In the genomic region with DNA sequence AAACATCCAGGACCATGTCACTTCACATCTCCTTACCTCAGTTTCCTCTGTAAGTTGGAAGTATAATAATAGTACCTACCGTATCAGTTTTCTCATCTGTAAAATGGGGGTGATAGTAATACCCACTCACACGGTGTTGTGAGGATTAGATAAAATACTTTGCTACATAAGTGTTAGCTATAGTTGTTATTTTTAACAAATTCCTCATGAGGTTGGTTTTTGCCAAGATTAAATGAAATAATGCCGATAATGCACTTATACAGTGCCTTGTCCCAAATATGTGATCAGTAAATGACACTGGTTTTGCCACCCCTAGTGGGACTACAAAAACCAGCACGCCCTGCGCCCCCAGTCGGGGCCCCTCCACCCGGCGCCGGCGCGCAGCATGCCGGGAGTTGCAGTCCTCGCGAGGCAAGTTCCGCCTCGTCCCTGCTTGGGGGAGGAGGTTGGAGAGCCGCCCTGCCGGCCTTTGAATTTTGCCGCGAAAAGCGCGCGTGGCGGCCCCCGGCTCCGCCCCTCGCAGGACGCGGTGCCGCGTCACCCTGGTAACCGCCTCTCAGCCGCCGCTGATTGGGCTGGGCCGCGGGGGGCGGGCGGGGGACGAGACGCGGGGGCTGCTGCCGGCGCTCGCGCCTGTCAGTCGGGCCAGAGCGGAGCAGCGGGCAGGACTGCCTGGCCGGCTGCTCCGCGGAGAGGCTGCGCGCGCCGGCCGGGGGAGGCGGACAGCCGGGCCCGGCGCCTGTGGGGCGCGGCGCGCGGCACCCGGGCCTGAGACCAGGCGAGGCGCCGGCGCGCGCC, we compare ENCODE assay signal across 8 cellular contexts. TPM values are rescaled to one million over a fixed set of nuclear protein-coding genes. Genes with fewer than 3 reads are reported as not detected.
A peak's percentile ranks its signal among the peaks of the same experiment; 100 is the strongest.
DNase-seq lines count a peak whose midpoint lies in the region; ATAC-seq and TF ChIP-seq lines count a peak whose summit lies in the region.

A gene (plus strand): TSS at position 639 of the 798 bp plus-strand sequence. CDS start 30,322 bp downstream, outside the sequence.

- no peak within 1 kb of the TSS for H2AFZ ChIP-seq in smooth muscle cell (ENCODE audit: low read depth)

- H3K4me3 ChIP-seq in smooth muscle cell: peak within 1 kb of the TSS; percentile 79

- peak within 1 kb of the TSS; percentile 39 for H3K9ac ChIP-seq in smooth muscle cell (ENCODE audit: low read depth)

- peak within 1 kb of the TSS; percentile 76 for H3K27ac ChIP-seq in caudate nucleus (ENCODE audit: low read depth, low read length)
- H3K27ac ChIP-seq in smooth muscle cell (ENCODE audit: low read depth): no peak within 1 kb of the TSS

- peaks cover 34% of the 10 kb centered on the region for H3K27me3 ChIP-seq in smooth muscle cell (ENCODE audit: low read depth)

- H3K4me2 ChIP-seq in smooth muscle cell: peak within 1 kb of the TSS; percentile 100

- no peaks in the 10 kb centered on the region for H3K36me3 Mint-ChIP-seq in WTC11

- peak within 1 kb of the TSS; percentile 60 for H3K4me3 Mint-ChIP-seq in WTC11

- POLR2A ChIA-PET in WTC11 (lab: Charles Lee): interaction anchor here (1.0 to 1.3 kb wide), 2 partner anchors 15 to 22 kb away, joined by 3 to 5 read pairs; no protein-coding TSS in a partner anchor

- peaks cover 51% of the 10 kb centered on the region for H3K27me3 Mint-ChIP-seq in WTC11 (ENCODE audit: low read depth)

- no peaks in the 10 kb centered on the region for H3F3A ChIP-seq in smooth muscle cell (ENCODE audit: low read depth)

- H3K36me3 ChIP-seq in smooth muscle cell (ENCODE audit: low read depth): no peaks in the 10 kb centered on the region

- H3K27ac Mint-ChIP-seq in WTC11: no peak within 1 kb of the TSS

- H3K9me3 Mint-ChIP-seq in WTC11: no peaks in the 10 kb centered on the region

- H3K9me3 ChIP-seq in smooth muscle cell (replicated peaks; ENCODE audit: low read depth): no peaks in the 10 kb centered on the region

- peak; percentile 87 for ATAC-seq in GM18909 (IDR thresholded peaks at IDR 0.05; ENCODE audit: poor library complexity, unreplicated experiment)
- peak; percentile 90 for ATAC-seq in HG03159 (IDR thresholded peaks at IDR 0.05; ENCODE audit: unreplicated experiment)
- peak; percentile 74 for ATAC-seq in WTC11

- H3K4me1 Mint-ChIP-seq in WTC11: peaks cover 32% of the 10 kb centered on the region

- DNase-seq in AG08395 (ENCODE audit: low spot score) (peak; percentile 98), NCI-H2227 treated with DMSO at 0.1 percent for 48 hours (lab: John Stamatoyannopoulos, UW) (peak; percentile 96), WTC11 (ENCODE audit: low spot score) (peak; percentile 96), caudate nucleus (lab: John Stamatoyannopoulos, UW) (peak; percentile 76 to 100 (median 98)), iPS-NIHi7 (ENCODE audit: extremely low spot score) (peak; percentile 95), smooth muscle cell (lab: John Stamatoyannopoulos, UW; ENCODE audit: unreplicated experiment) (peak; percentile 90)

- peaks cover 14% of the 10 kb centered on the region for H4K20me1 ChIP-seq in smooth muscle cell (ENCODE audit: low read depth)

- CTCF ChIA-PET in WTC11 (lab: Charles Lee): interaction anchor here (1.2 to 2.9 kb wide), 5 partner anchors 10 to 115 kb away, joined by 3 to 30 read pairs (median 6); no protein-coding TSS in a partner anchor

- H3K4me1 ChIP-seq in smooth muscle cell (ENCODE audit: low read depth): peaks cover 18% of the 10 kb centered on the region

- H3K79me2 ChIP-seq in smooth muscle cell (ENCODE audit: low read depth): no peaks in the 10 kb centered on the region

- TF ChIP-seq CTCF in WTC11 (IDR thresholded peaks at IDR 0.05): no peak
- TF ChIP-seq CTCF in smooth muscle cell (IDR thresholded peaks at IDR 0.05; ENCODE audit: borderline replicate concordance, insufficient read depth, poor library complexity, severe bottlenecking): no peak

- 9% methylated on average over 19 of the region's 72 CpGs for WGBS in smooth muscle cell (ENCODE audit: low lambda C conversion rate)

TF ChIP-seq in WTC11, 78 proteins besides CTCF, POLR2A, EP300 and RAD21 (continues in another document):
- TF ChIP-seq, protein P1, sequence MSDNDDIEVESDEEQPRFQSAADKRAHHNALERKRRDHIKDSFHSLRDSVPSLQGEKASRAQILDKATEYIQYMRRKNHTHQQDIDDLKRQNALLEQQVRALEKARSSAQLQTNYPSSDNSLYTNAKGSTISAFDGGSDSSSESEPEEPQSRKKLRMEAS (CRISPR knock-in tag; IDR thresholded peaks at IDR 0.05): peak; percentile 93
- TF ChIP-seq ZNF396 (CRISPR knock-in tag; IDR thresholded peaks at IDR 0.05; ENCODE audit: borderline replicate concordance) (no peak), ELF4 (CRISPR knock-in tag; IDR thresholded peaks at IDR 0.05; ENCODE audit: low read depth) (no peak), GABPB1 (CRISPR knock-in tag; IDR thresholded peaks at IDR 0.05) (no peak), ZBTB21 (CRISPR knock-in tag; IDR thresholded peaks at IDR 0.05; ENCODE audit: borderline replicate concordance) (no peak), HMGA2 (CRISPR knock-in tag; IDR thresholded peaks at IDR 0.05) (no peak), NFYB (CRISPR knock-in tag; conservative IDR thresholded peaks at IDR 0.05; ENCODE audit: low read depth) (peak; percentile 64), NFATC4 (CRISPR knock-in tag; IDR thresholded peaks at IDR 0.05) (no peak), TCF7 (CRISPR knock-in tag; IDR thresholded peaks at IDR 0.05; ENCODE audit: low read depth) (no peak), TEAD4 (CRISPR knock-in tag; IDR thresholded peaks at IDR 0.05) (no peak), RELA (CRISPR knock-in tag; IDR thresholded peaks at IDR 0.05; ENCODE audit: borderline replicate concordance) (no peak), ZNF317 (CRISPR knock-in tag; IDR thresholded peaks at IDR 0.05; ENCODE audit: borderline replicate concordance, low read depth) (no peak), ZNF121 (CRISPR knock-in tag; IDR thresholded peaks at IDR 0.05) (no peak), NFE2L1 (CRISPR knock-in tag; IDR thresholded peaks at IDR 0.05) (no peak), ZNF219 (CRISPR knock-in tag; IDR thresholded peaks at IDR 0.05; ENCODE audit: borderline replicate concordance) (no peak), ZNF671 (CRISPR knock-in tag; IDR thresholded peaks at IDR 0.05) (no peak)
- TF ChIP-seq, protein P2, sequence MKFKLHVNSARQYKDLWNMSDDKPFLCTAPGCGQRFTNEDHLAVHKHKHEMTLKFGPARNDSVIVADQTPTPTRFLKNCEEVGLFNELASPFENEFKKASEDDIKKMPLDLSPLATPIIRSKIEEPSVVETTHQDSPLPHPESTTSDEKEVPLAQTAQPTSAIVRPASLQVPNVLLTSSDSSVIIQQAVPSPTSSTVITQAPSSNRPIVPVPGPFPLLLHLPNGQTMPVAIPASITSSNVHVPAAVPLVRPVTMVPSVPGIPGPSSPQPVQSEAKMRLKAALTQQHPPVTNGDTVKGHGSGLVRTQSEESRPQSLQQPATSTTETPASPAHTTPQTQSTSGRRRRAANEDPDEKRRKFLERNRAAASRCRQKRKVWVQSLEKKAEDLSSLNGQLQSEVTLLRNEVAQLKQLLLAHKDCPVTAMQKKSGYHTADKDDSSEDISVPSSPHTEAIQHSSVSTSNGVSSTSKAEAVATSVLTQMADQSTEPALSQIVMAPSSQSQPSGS (CRISPR knock-in tag; IDR thresholded peaks at IDR 0.05; ENCODE audit: borderline replicate concordance, low read depth): no peak
- TF ChIP-seq, protein P3, sequence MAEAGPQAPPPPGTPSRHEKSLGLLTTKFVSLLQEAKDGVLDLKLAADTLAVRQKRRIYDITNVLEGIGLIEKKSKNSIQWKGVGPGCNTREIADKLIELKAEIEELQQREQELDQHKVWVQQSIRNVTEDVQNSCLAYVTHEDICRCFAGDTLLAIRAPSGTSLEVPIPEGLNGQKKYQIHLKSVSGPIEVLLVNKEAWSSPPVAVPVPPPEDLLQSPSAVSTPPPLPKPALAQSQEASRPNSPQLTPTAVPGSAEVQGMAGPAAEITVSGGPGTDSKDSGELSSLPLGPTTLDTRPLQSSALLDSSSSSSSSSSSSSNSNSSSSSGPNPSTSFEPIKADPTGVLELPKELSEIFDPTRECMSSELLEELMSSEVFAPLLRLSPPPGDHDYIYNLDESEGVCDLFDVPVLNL (CRISPR knock-in tag; IDR thresholded peaks at IDR 0.05; ENCODE audit: borderline replicate concordance, low read depth): peak; percentile 31; the same call in 1 of the 2 replicates
- TF ChIP-seq, protein P4, sequence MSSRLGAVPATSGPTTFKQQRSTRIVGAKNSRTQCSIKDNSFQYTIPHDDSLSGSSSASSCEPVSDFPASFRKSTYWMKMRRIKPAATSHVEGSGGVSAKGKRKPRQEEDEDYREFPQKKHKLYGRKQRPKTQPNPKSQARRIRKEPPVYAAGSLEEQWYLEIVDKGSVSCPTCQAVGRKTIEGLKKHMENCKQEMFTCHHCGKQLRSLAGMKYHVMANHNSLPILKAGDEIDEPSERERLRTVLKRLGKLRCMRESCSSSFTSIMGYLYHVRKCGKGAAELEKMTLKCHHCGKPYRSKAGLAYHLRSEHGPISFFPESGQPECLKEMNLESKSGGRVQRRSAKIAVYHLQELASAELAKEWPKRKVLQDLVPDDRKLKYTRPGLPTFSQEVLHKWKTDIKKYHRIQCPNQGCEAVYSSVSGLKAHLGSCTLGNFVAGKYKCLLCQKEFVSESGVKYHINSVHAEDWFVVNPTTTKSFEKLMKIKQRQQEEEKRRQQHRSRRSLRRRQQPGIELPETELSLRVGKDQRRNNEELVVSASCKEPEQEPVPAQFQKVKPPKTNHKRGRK (CRISPR knock-in tag; IDR thresholded peaks at IDR 0.05; ENCODE audit: borderline replicate concordance): no peak
- TF ChIP-seq, protein P5, sequence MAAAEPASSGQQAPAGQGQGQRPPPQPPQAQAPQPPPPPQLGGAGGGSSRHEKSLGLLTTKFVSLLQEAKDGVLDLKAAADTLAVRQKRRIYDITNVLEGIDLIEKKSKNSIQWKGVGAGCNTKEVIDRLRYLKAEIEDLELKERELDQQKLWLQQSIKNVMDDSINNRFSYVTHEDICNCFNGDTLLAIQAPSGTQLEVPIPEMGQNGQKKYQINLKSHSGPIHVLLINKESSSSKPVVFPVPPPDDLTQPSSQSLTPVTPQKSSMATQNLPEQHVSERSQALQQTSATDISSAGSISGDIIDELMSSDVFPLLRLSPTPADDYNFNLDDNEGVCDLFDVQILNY (CRISPR knock-in tag; IDR thresholded peaks at IDR 0.05): peak; percentile 74
- TF ChIP-seq, protein P6, sequence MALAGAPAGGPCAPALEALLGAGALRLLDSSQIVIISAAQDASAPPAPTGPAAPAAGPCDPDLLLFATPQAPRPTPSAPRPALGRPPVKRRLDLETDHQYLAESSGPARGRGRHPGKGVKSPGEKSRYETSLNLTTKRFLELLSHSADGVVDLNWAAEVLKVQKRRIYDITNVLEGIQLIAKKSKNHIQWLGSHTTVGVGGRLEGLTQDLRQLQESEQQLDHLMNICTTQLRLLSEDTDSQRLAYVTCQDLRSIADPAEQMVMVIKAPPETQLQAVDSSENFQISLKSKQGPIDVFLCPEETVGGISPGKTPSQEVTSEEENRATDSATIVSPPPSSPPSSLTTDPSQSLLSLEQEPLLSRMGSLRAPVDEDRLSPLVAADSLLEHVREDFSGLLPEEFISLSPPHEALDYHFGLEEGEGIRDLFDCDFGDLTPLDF (CRISPR knock-in tag; IDR thresholded peaks at IDR 0.05): no peak

RNA-seq across cellular contexts. Expression of the gene that starts here (rescaled TPM):
- 1.3 to 1.6 TPM (median 1.6 TPM) in 3 replicates for total RNA-seq in WTC11 (2021)
- total RNA-seq in smooth muscle cell: 0.85 TPM in 2 replicates
- 1.7 and 2.0 TPM in 2 replicates for polyA plus RNA-seq in smooth muscle cell
